1 cellular context compared by ENCODE assay signal in the genomic region with DNA sequence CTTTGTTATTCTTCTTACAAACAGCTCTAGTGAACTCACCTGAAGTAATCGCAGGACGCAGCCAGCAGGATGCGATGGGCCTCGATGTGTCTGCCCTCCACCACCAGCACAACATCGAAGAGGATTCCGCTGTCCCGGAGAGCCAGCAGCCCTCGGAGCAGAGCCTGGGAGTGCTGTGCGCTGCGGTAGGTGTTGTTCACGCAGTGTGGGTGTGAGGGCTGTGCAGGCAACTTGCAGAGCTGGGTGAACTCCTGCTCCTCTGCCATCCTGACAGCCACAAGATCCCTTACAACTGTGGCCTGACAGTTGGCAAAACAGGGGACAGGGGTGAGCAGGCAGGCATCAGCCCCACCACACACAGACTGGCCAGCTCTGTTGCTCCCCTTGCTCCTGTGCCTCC.
TF ChIP-seq lines count a peak whose summit lies in the region.

No MANE protein-coding gene starts in this region.

TF ChIP-seq in K562, 482 proteins besides CTCF, POLR2A, EP300 and RAD21 (continued from another document):
- TF ChIP-seq, protein P1, sequence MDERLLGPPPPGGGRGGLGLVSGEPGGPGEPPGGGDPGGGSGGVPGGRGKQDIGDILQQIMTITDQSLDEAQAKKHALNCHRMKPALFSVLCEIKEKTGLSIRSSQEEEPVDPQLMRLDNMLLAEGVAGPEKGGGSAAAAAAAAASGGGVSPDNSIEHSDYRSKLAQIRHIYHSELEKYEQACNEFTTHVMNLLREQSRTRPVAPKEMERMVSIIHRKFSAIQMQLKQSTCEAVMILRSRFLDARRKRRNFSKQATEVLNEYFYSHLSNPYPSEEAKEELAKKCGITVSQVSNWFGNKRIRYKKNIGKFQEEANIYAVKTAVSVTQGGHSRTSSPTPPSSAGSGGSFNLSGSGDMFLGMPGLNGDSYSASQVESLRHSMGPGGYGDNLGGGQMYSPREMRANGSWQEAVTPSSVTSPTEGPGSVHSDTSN (CRISPR knock-in tag; IDR thresholded peaks at IDR 0.05; ENCODE audit: low read depth), result 0 out of 2 replicates have a peak, but pooled peaks have one; percentile 7
- TF ChIP-seq, protein P1 (tag; conservative IDR thresholded peaks at IDR 0.05; ENCODE audit: low read depth), result no peak
- TF ChIP-seq TOE1 (IDR thresholded peaks at IDR 0.05; ENCODE audit: borderline replicate concordance) (no peak), TOE1 (CRISPR knock-in tag; IDR thresholded peaks at IDR 0.05; ENCODE audit: borderline replicate concordance, low read depth) (no peak), YY1 (IDR thresholded peaks at IDR 0.05; ENCODE audit: borderline replicate concordance in 1 of 3, control insufficient read depth in 1 of 3, extremely low read depth in 1 of 3, insufficient read depth in 3 of 3, insufficient read length in 1 of 3, insufficient replicate concordance in 2 of 3, low read depth in 1 of 3, low read length in 2 of 3) (no peak), GATA2 (CRISPR knock-in tag; IDR thresholded peaks at IDR 0.05) (no peak), ZNF140 (CRISPR knock-in tag; IDR thresholded peaks at IDR 0.05) (no peak), MAFF (IDR thresholded peaks at IDR 0.05; ENCODE audit: low read length) (no peak), RCOR1 (IDR thresholded peaks at IDR 0.05; ENCODE audit: borderline replicate concordance in 1 of 2, low read depth in 2 of 2, low read length in 2 of 2) (no peak), NONO (IDR thresholded peaks at IDR 0.05; ENCODE audit: low read depth in 2 of 2, low read length in 1 of 2) (no peak), NR4A1 (CRISPR knock-in tag; IDR thresholded peaks at IDR 0.05) (no peak), NR4A1 (tag; IDR thresholded peaks at IDR 0.05) (no peak), BMI1 (IDR thresholded peaks at IDR 0.05; ENCODE audit: low read length) (no peak), CREM (IDR thresholded peaks at IDR 0.05; ENCODE audit: low read depth) (no peak), HDAC6 (IDR thresholded peaks at IDR 0.05; ENCODE audit: low read depth, low read length) (peak; percentile 91; the same call in 1 of the 2 replicates), ZKSCAN1 (IDR thresholded peaks at IDR 0.05; ENCODE audit: low read depth, low read length) (0 out of 2 replicates have a peak, but pooled peaks have one; percentile 21), FOXP1 (CRISPR knock-in tag; IDR thresholded peaks at IDR 0.05) (no peak), MCM5 (IDR thresholded peaks at IDR 0.05; ENCODE audit: low read depth) (no peak), POU5F1 (IDR thresholded peaks at IDR 0.05; ENCODE audit: borderline replicate concordance, low read depth, low read length, partially characterized antibody) (no peak), ZBED1 (IDR thresholded peaks at IDR 0.05) (no peak), ZC3H11A (IDR thresholded peaks at IDR 0.05; ENCODE audit: low read depth, low read length) (no peak), NEUROD1 (IDR thresholded peaks at IDR 0.05; ENCODE audit: borderline replicate concordance, low read depth, low read length, partially characterized antibody) (no peak), NR3C1 (CRISPR knock-in tag; IDR thresholded peaks at IDR 0.05) (no peak)
- TF ChIP-seq, protein P2, sequence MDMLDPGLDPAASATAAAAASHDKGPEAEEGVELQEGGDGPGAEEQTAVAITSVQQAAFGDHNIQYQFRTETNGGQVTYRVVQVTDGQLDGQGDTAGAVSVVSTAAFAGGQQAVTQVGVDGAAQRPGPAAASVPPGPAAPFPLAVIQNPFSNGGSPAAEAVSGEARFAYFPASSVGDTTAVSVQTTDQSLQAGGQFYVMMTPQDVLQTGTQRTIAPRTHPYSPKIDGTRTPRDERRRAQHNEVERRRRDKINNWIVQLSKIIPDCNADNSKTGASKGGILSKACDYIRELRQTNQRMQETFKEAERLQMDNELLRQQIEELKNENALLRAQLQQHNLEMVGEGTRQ (CRISPR knock-in tag; IDR thresholded peaks at IDR 0.05), result no peak
- TF ChIP-seq, protein P3, sequence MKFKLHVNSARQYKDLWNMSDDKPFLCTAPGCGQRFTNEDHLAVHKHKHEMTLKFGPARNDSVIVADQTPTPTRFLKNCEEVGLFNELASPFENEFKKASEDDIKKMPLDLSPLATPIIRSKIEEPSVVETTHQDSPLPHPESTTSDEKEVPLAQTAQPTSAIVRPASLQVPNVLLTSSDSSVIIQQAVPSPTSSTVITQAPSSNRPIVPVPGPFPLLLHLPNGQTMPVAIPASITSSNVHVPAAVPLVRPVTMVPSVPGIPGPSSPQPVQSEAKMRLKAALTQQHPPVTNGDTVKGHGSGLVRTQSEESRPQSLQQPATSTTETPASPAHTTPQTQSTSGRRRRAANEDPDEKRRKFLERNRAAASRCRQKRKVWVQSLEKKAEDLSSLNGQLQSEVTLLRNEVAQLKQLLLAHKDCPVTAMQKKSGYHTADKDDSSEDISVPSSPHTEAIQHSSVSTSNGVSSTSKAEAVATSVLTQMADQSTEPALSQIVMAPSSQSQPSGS (CRISPR knock-in tag; IDR thresholded peaks at IDR 0.05), result no peak
- TF ChIP-seq, protein P4, sequence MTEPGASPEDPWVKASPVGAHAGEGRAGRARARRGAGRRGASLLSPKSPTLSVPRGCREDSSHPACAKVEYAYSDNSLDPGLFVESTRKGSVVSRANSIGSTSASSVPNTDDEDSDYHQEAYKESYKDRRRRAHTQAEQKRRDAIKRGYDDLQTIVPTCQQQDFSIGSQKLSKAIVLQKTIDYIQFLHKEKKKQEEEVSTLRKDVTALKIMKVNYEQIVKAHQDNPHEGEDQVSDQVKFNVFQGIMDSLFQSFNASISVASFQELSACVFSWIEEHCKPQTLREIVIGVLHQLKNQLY (CRISPR knock-in tag; conservative IDR thresholded peaks at IDR 0.05), result peak in 1 of 2 experiments; percentile 47; a peak in 1 of 4 replicates
